1 cellular context compared by ENCODE assay signal in genomic region chr2:26466662-26467310, GRCh38.
TF ChIP-seq lines count a peak whose summit lies in the region.

No MANE protein-coding gene starts in this region.

TF ChIP-seq in IMR-90, 13 proteins besides CTCF, POLR2A, EP300 and RAD21 (continued from another document):
- peak; percentile 80 for TF ChIP-seq NFE2L2 (IDR thresholded peaks at IDR 0.05; ENCODE audit: low read depth, low read length)
- no peak for TF ChIP-seq FOS (IDR thresholded peaks at IDR 0.05; ENCODE audit: low read depth, low read length)
- TF ChIP-seq CEBPB (IDR thresholded peaks at IDR 0.05; ENCODE audit: low read depth, low read length), result no peak
